24 cellular contexts compared by ENCODE assay signal in the genomic region with DNA sequence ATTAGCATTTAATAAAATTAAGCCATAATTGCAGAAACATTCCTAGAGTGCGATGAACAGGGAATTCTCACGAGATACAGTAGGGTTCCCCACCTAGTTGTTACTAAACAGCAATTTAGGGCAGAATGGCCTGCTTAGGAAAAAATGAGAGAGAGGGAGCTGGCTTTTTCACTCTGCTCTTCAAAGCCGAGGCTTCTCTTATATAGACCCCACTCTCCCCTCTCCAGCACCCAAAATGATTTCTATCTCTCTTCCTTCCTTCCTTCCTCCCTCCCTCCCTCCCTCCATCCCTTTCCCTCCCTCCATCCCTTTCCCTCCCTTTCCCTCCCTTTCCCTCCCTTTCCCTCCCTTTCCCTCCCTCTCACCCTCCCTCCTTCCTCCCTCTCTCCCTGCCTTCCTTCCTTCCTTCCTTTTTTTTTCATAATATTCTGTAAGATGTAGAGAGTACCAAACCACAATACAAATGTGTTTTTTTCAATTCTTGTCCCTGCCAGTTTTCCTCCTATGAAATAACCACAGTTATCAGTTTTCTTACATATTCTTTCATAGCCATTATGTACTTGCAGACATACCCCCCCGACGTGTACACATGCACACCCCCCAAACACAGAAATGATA.
"Had no signal": no experiment of that assay in that cellular context is flagged by ENCODE, and none has a peak within 500 bp of the region (broad histone marks: within the 10 kb centered on the region; RNA-seq: fewer than 3 reads in every experiment).

No MANE protein-coding gene starts in this region.

- H3K4me3 ChIP-seq: SJSA1, SK-N-MC had no signal

- H3K9me3 ChIP-seq: SJSA1 had no signal

- H3K27ac ChIP-seq: KMS-11, SJSA1, SK-N-MC had no signal

- H3K27me3 ChIP-seq: SJSA1 had no signal

- H3K4me1 ChIP-seq: SJSA1 had no signal

- DNase-seq: IMR-90, Kasumi-1, MV-4-11, NCI-H1048, NCI-H1105, NCI-H1417, NCI-H1436 treated with DMSO at 0.1 percent for 48 hours, NCI-H1694, NCI-H187 treated with DMSO at 0.1 percent for 48 hours, NCI-H2029 treated with DMSO at 0.1 percent for 48 hours, NCI-H2107, NCI-H2171, NCI-H226, NCI-H446, NCI-H510A, NCI-H524 treated with DMSO at 0.1 percent for 48 hours, NCI-H69, NCI-H774, Right ventricle myocardium superior, RPMI8226, SIG-M5 had no signal
